In the genomic region with DNA sequence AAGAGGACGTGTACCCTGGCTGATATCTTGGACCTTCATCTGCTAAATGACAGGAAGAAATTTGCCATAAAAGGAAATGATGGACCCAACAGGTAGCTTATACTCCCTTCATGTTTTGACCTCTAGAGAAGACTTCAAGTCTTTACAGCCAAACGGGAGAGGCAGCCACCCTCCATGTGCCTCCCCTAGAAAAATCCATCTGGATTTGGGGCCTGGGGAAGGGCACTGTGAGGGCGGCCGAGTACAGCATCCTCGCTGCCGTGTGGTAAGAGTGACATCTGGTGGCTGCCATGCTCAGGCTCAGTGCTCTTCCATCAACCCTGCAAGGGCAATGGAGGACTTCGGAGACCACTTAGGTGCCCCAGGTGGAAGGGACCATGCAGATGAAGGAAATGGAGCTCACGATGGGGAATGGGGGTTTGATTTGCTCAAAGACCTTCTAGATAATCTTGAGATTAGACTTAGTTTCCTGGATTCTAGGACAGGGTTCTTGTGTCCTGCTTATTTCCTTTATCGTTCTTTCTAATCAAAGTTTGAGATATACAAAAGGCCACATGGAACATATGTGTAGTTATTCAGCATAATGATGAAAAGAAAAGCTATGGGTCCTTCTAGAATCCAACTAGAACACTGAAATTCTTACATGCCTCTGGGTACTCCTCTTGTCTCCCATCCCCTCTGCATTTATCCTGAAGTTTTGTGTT, we compare ENCODE assay signal across 8 cellular contexts. TPM values are rescaled to one million over a fixed set of nuclear protein-coding genes. Genes with fewer than 3 reads are reported as not detected.
DNase-seq lines count a peak whose midpoint lies in the region; ATAC-seq and TF ChIP-seq lines count a peak whose summit lies in the region.

No MANE protein-coding gene starts in this region.

- in situ Hi-C loops in SK-MEL-5 (cut with HindIII; ENCODE audit: low pct_unique_long_range_greater_than_20kb, low sequenced_read_pairs) (no loop called here), T47D (cut with HindIII; ENCODE audit: low pct_unique_long_range_greater_than_20kb, low sequenced_read_pairs) (no loop called here)

- peak; percentile 60 for DNase-seq in GM10248 (ENCODE audit: extremely low spot score)
- peak; percentile 48 for DNase-seq in HuH-7 (ENCODE audit: low spot score)
- DNase-seq in SK-MEL-5 (ENCODE audit: low read depth, low spot score): peak; percentile 67
- DNase-seq in T47D (ENCODE audit: low read depth in 1 of 2, low spot score in 1 of 2): peak; percentile 54 to 56
- DNase-seq in iris pigment epithelial cell (ENCODE audit: low read depth): peak; percentile 45
- DNase-seq in stimulated activated CD4-positive, alpha-beta T cell treated with anti-CD3 and anti-CD28 coated beads, Interleukin-1b, Interleukin-23, amount 100 ng/mL, for 24 hours (ENCODE audit: low read depth in 4 of 4, low spot score in 1 of 4): peak in 3 of 4 experiments; percentile 6 to 23 (median 21)

- CTCF ChIA-PET in GM10248 (lab: Yijun Ruan, JAX): interaction anchor here (0.8 to 4.7 kb wide), 19 partner anchors 10 to 517 kb away, joined by 3 to 24 read pairs (median 5); no protein-coding TSS in a partner anchor

- ATAC-seq in HG03469 (IDR thresholded peaks at IDR 0.05; ENCODE audit: unreplicated experiment) (no peak), HG02588 (IDR thresholded peaks at IDR 0.05; ENCODE audit: unreplicated experiment) (no peak)

- TF ChIP-seq CTCF in GM10248 (IDR thresholded peaks at IDR 0.05; ENCODE audit: control extremely low read depth, extremely low read depth, low read depth, missing control alignments): peak; percentile 80

- POLR2A ChIA-PET in GM10248 (lab: Yijun Ruan, JAX): no interaction called here

RNA-seq across cellular contexts. Expression of gene AQP9, which starts 44.4 kb away (rescaled TPM):
- not detected in 2 replicates for total RNA-seq in SK-MEL-5 (2014; rRNA removed; shearing (Covaris generic))
- polyA plus RNA-seq in SK-MEL-5 (2015; cell fraction: cytosol; rRNA removed): not detected in 2 replicates
- not detected in 2 replicates for polyA plus RNA-seq in SK-MEL-5 (2015; cell fraction: nucleus; rRNA removed)
